Comparison of ENCODE assay signal across 8 cellular contexts in genomic region chr4:42150653-42151567, GRCh38. TPM values are rescaled to one million over a fixed set of nuclear protein-coding genes. Genes with fewer than 3 reads are reported as not detected.
DNase-seq lines count a peak whose midpoint lies in the region; ATAC-seq and TF ChIP-seq lines count a peak whose summit lies in the region.

No MANE protein-coding gene starts in this region.

- no peaks in the 10 kb centered on the region for H3K9me3 ChIP-seq in mucosa of descending colon

- no peaks in the 10 kb centered on the region for H3K36me3 ChIP-seq in mucosa of descending colon (ENCODE audit: low read depth)

- intact Hi-C loops in mucosa of descending colon (cut with DNase I, micrococcal nuclease): no loop called here

- peak; percentile 37 for DNase-seq in Daoy (ENCODE audit: low read depth)
- DNase-seq in activated CD8-positive, alpha-beta memory T cell treated with anti-CD3 and anti-CD28 coated beads, Interleukin-2, amount 50 U/mL, for 4 hours: peak; percentile 18
- DNase-seq in mucosa of descending colon: peak in 2 of 3 donors; percentile 1 to 53
- DNase-seq in OCI-M2 (lab: John Stamatoyannopoulos, UW; ENCODE audit: unreplicated experiment): no peak
- DNase-seq in RKO (ENCODE audit: low spot score): no peak
- no peak for DNase-seq in NCI-H446 treated with DMSO at 0.1 percent for 48 hours (lab: John Stamatoyannopoulos, UW)

- ATAC-seq in GM19328 (IDR thresholded peaks at IDR 0.05; ENCODE audit: unreplicated experiment): peak; percentile 24
- peak; percentile 45 for ATAC-seq in HG03175 (IDR thresholded peaks at IDR 0.05; ENCODE audit: unreplicated experiment)
- ATAC-seq in mucosa of descending colon: peak; percentile 43

- H3K4me3 ChIP-seq in mucosa of descending colon: no peak overlapping the region

- peaks cover 5% of the 10 kb centered on the region for H3K4me1 ChIP-seq in mucosa of descending colon (ENCODE audit: low read depth)

- no peak for TF ChIP-seq CTCF in mucosa of descending colon (IDR thresholded peaks at IDR 0.05)

RNA-seq across cellular contexts. Expression of gene BEND4, which starts 1.5 kb away (rescaled TPM):
- total RNA-seq in Daoy (2014; rRNA removed; shearing (Covaris generic)): 3.9 and 5.5 TPM in 2 replicates
- total RNA-seq in mucosa of descending colon: under 1 TPM; 0.14 to 0.51 (median 0.19) TPM

Comparison
In these comparisons a context has a peak if more than half of its experiments do, and no peak if none do; other contexts are left out.
1. DNase-seq: peak in Daoy (single experiment), activated CD8-positive, alpha-beta memory T cell treated with anti-CD3 and anti-CD28 coated beads, Interleukin-2, amount 50 U/mL, for 4 hours (single experiment) and mucosa of descending colon (2 of 3); none in OCI-M2 (single experiment), RKO (single experiment) and NCI-H446 treated with DMSO at 0.1 percent for 48 hours (single experiment).
2. Peak in every context shown above with its lines, with median percentiles within 50 percentile points of each other: ATAC-seq.